24 cellular contexts compared by ENCODE assay signal in the genomic region with DNA sequence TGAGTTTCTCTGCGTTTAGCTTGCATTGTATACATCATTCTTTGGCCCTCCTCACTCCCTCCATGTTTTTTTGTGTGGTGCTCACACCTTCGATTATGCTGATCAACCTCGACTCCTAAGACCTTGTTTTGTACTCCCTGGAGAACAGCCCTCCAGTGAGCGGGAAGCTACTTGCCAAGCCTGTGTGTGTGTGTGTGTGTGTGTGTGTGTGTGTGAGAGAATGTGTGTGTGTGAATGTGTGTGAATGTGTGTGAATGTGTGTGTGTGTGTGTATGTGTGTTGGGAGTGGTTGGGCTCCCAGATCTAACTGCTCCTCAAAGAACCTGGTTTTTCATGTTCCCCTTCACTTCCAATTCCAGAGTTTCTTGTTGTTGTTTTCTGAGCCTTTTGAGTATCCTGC. TPM values are rescaled to one million over a fixed set of nuclear protein-coding genes. Genes with fewer than 3 reads are reported as not detected.
"Had no signal": no experiment of that assay in that cellular context is flagged by ENCODE, and none has a peak within 500 bp of the region (broad histone marks: within the 10 kb centered on the region; RNA-seq: fewer than 3 reads in every experiment).

No MANE protein-coding gene starts in this region.

- H3K27me3 ChIP-seq: esophagus squamous epithelium, gastroesophageal sphincter, sigmoid colon, suprapubic skin, thyroid gland had no signal

- H3K4me3 ChIP-seq: esophagus squamous epithelium, gastroesophageal sphincter, lung, prostate gland, sigmoid colon, skin epidermis, suprapubic skin, thyroid gland had no signal

- H3K27ac ChIP-seq: parathyroid adenoma, prostate gland, skin epidermis, suprapubic skin, thyroid gland had no signal

- H3K9ac ChIP-seq: parathyroid adenoma had no signal

- H3K36me3 ChIP-seq: prostate gland had no signal

- H3K4me1 ChIP-seq: prostate gland had no signal

- H2AFZ ChIP-seq: parathyroid adenoma had no signal

- DNase-seq: effector memory CD8-positive, alpha-beta T cell; esophagus squamous epithelium; foreskin fibroblast; glutamatergic neuron; immature natural killer cell; kidney; left cardiac atrium; left ventricle myocardium superior; mesenchymal stem cell; midbrain; retina; sigmoid colon; stimulated activated CD4-positive, alpha-beta T cell treated with anti-CD3 and anti-CD28 coated beads, Interleukin-2, amount 100 ng/mL, for 24 hours; stimulated activated naive CD4-positive, alpha-beta T cell treated with Interleukin-2 at 50 U/mL for 16 hours; thyroid gland had no signal

- H3K9me3 ChIP-seq: esophagus squamous epithelium, gastroesophageal sphincter, prostate gland, sigmoid colon, suprapubic skin, thyroid gland had no signal

- FAIRE-seq: colon, kidney, urothelium cell line had no signal

RNA-seq across cellular contexts. Expression of a gene that starts 24.7 kb away (rescaled TPM):
- polyA plus RNA-seq: immature natural killer cell had no signal

RNA-seq across cellular contexts. Expression of a gene that starts 36.8 kb away (rescaled TPM):
- total RNA-seq: natural killer cell treated with Interleukin-12 subunit alpha and Interleukin-12 subunit beta and Interleukin-15 and Interleukin-18, amount 100 ng/mL, for 72 hours had no signal
- polyA plus RNA-seq: immature natural killer cell had no signal
